In genomic region chr2:11446733-11447248, GRCh38 we compare ENCODE assay signal across 1 cellular context.
TF ChIP-seq lines count a peak whose summit lies in the region.

No MANE protein-coding gene starts in this region.

TF ChIP-seq in HepG2, 621 proteins besides CTCF, POLR2A, EP300 and RAD21 (continued from another document and continues in another):
- no peak for TF ChIP-seq ZNF512B (CRISPR knock-in tag; IDR thresholded peaks at IDR 0.05; ENCODE audit: borderline replicate concordance)
- no peak for TF ChIP-seq ZNF646 (CRISPR knock-in tag; IDR thresholded peaks at IDR 0.05)
- TF ChIP-seq ZNF318 (CRISPR knock-in tag; IDR thresholded peaks at IDR 0.05), result 0 out of 2 replicates have a peak, but pooled peaks have one; percentile 36
- no peak for TF ChIP-seq HDAC1 (CRISPR knock-in tag; IDR thresholded peaks at IDR 0.05)
- TF ChIP-seq KLF13 (CRISPR knock-in tag; IDR thresholded peaks at IDR 0.05), result no peak
- no peak for TF ChIP-seq ZNF138 (CRISPR knock-in tag; IDR thresholded peaks at IDR 0.05; ENCODE audit: low read depth)
- no peak for TF ChIP-seq ZFP82 (CRISPR knock-in tag; IDR thresholded peaks at IDR 0.05; ENCODE audit: borderline replicate concordance)
- no peak for TF ChIP-seq FOXJ3 (CRISPR knock-in tag; IDR thresholded peaks at IDR 0.05; ENCODE audit: borderline replicate concordance)
- no peak for TF ChIP-seq DNMT1 (CRISPR knock-in tag; IDR thresholded peaks at IDR 0.05)
- TF ChIP-seq ZFP37 (CRISPR knock-in tag; IDR thresholded peaks at IDR 0.05; ENCODE audit: borderline replicate concordance), result no peak
- TF ChIP-seq MIER3 (CRISPR knock-in tag; IDR thresholded peaks at IDR 0.05; ENCODE audit: borderline replicate concordance), result no peak
- 0 out of 2 replicates have a peak, but pooled peaks have one; percentile 62 for TF ChIP-seq ZNF274 (CRISPR knock-in tag; IDR thresholded peaks at IDR 0.05)
- TF ChIP-seq MAFK (conservative IDR thresholded peaks at IDR 0.05 in 1 of 2, IDR thresholded peaks at IDR 0.05 in 1 of 2; ENCODE audit: low read length in 2 of 2), result no peak
- TF ChIP-seq KDM2A (CRISPR knock-in tag; IDR thresholded peaks at IDR 0.05; ENCODE audit: borderline replicate concordance, low read depth), result peak; percentile 30; the same call in 1 of the 2 replicates
- TF ChIP-seq ZBTB33 (CRISPR knock-in tag; IDR thresholded peaks at IDR 0.05), result 0 out of 2 replicates have a peak, but pooled peaks have one; percentile 26
- no peak for TF ChIP-seq SP140L (CRISPR knock-in tag; IDR thresholded peaks at IDR 0.05; ENCODE audit: borderline replicate concordance)
- TF ChIP-seq ETV5 (CRISPR knock-in tag; IDR thresholded peaks at IDR 0.05; ENCODE audit: borderline replicate concordance), result peak; percentile 11; the same call in 1 of the 2 replicates
- TF ChIP-seq HNF1B (CRISPR knock-in tag; IDR thresholded peaks at IDR 0.05), result 0 out of 2 replicates have a peak, but pooled peaks have one; percentile 32
- peak; percentile 15 for TF ChIP-seq TEAD3 (CRISPR knock-in tag; optimal IDR thresholded peaks at IDR 0.05; ENCODE audit: borderline replicate concordance)
- TF ChIP-seq ZNF225 (CRISPR knock-in tag; IDR thresholded peaks at IDR 0.05), result no peak
- no peak for TF ChIP-seq BCL3 (CRISPR knock-in tag; IDR thresholded peaks at IDR 0.05)
- no peak for TF ChIP-seq ZNF674 (CRISPR knock-in tag; IDR thresholded peaks at IDR 0.05; ENCODE audit: low read depth)
- no peak for TF ChIP-seq ZNF83 (CRISPR knock-in tag; IDR thresholded peaks at IDR 0.05; ENCODE audit: borderline replicate concordance)
- no peak for TF ChIP-seq WIZ (CRISPR knock-in tag; IDR thresholded peaks at IDR 0.05)
- TF ChIP-seq PAX8 (CRISPR knock-in tag; IDR thresholded peaks at IDR 0.05; ENCODE audit: borderline replicate concordance), result no peak
- peak; percentile 7; the same call in 1 of the 2 replicates for TF ChIP-seq FOSL2 (CRISPR knock-in tag; IDR thresholded peaks at IDR 0.05)
